In the genomic region with DNA sequence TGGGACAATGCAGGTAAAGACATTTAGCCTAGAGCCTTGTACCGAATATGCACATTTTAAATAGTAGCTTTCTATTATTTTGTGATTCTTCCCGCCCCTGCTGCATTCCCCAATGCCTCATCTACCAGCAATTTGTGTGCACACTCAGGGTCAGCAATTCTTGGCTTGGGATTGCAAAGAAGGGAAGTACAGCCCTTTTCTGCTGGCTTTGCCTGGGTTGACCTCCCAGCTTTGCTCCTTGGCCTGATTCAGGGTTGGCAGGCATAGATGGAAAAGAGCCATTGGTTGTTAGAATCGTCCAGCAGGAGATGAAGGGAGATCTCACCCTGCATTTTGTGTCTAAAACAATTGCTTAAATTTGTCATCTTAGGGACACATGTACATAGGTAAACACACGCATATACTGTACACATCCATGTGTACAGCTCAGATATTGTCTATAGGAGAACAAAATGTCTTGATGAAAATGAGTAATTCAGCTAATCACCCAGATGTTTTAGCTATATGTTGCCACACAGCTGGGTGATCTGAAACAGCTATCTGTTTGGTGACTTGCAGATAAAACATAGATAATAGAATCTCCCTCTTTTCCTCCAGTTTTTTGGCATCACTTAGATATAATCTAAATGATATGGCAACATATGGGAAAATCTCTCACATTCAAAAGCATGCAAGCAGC, we compare ENCODE assay signal across 9 cellular contexts.
DNase-seq lines count a peak whose midpoint lies in the region; ATAC-seq and TF ChIP-seq lines count a peak whose summit lies in the region.
"Had no signal": no experiment of that assay in that cellular context is flagged by ENCODE, and none has a peak within 500 bp of the region (broad histone marks: within the 10 kb centered on the region; RNA-seq: fewer than 3 reads in every experiment).

No MANE protein-coding gene starts in this region.

- ATAC-seq in mucosa of descending colon (peak; percentile 34), HG02642 (IDR thresholded peaks at IDR 0.05; ENCODE audit: poor library complexity, unreplicated experiment) (no peak), GM19035 (IDR thresholded peaks at IDR 0.05; ENCODE audit: unreplicated experiment) (no peak)

- H3K4me1 ChIP-seq in mucosa of descending colon (ENCODE audit: low read depth) = no peaks in the 10 kb centered on the region

- no peak overlapping the region for H3K4me3 ChIP-seq in mucosa of descending colon

- peak overlapping the region; percentile 73 for H3K27ac ChIP-seq in KOPT-K1 (ENCODE audit: low read depth, low read length, poor library complexity, severe bottlenecking)

- intact Hi-C loops in mucosa of descending colon (cut with DNase I, micrococcal nuclease) = no loop called here

- no peak for TF ChIP-seq CTCF in mucosa of descending colon (IDR thresholded peaks at IDR 0.05)

- H3K9me3 ChIP-seq in KOPT-K1 (ENCODE audit: insufficient read depth, low read length, poor library complexity, severe bottlenecking) = no peaks in the 10 kb centered on the region
- H3K9me3 ChIP-seq in mucosa of descending colon = no peaks in the 10 kb centered on the region

- peak; percentile 78 for DNase-seq in AG08395 (ENCODE audit: low spot score)
- peak; percentile 77 for DNase-seq in cerebellum (ENCODE audit: low spot score)
- peak in 1 of 3 donors; percentile 36 for DNase-seq in mucosa of descending colon
- no peak for DNase-seq in stimulated activated CD4-positive, alpha-beta T cell treated with anti-CD3 and anti-CD28 coated beads, Interleukin-4, amount 100 ng/mL, for 4 hours
- DNase-seq in DMS53 treated with DMSO at 0.1 percent for 48 hours (lab: John Stamatoyannopoulos, UW; ENCODE audit: unreplicated experiment) = no peak
- DNase-seq: NK-92 treated with Interleukin-12 subunit alpha and Interleukin-12 subunit beta, amount 100 ng/mL, for 24 hours had no signal

- no peaks in the 10 kb centered on the region for H3K36me3 ChIP-seq in KOPT-K1 (ENCODE audit: insufficient read depth, low read length)
- no peaks in the 10 kb centered on the region for H3K36me3 ChIP-seq in mucosa of descending colon (ENCODE audit: low read depth)

Comparison
In these comparisons a context has a peak if more than half of its experiments do, and no peak if none do; other contexts are left out.
1. DNase-seq: peak in AG08395 (single experiment) and cerebellum (single experiment); none in stimulated activated CD4-positive, alpha-beta T cell treated with anti-CD3 and anti-CD28 coated beads, Interleukin-4, amount 100 ng/mL, for 4 hours (0 of 2) and DMS53 treated with DMSO at 0.1 percent for 48 hours (single experiment).